In the genomic region with DNA sequence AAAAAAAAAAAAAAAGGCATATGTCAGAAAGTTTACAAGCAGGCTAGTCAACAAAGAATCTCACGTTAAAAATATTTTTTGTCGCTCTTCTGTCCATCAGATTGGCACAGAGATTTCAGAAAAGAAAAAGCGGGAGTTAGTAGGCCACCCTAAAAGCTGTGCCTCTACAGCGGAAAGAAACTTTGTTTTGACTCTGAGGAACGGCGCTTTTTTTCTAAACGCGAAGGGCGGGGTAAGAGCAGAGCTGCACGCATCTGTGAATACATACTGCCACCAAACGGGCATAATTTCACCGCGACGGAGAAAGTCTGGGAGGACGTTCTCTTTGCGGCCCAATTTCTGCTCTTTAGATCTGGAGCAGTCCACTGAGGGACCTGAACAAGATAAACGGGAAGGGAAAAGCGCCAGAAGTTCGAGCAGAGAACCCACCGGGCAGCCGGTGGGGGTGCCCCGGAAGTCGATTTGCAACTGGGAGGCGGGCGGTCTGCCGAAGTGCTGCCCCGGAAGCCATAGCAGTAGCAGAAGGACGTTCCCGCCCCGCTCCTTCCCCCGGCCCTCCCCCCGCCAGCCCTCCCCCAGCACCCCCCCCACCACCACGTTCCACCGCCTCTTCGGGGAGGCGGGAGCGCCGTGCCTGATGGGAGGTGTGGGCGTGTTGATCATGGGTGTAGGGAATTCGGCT, we compare ENCODE assay signal across 7 cellular contexts. TPM values are rescaled to one million over a fixed set of nuclear protein-coding genes. Genes with fewer than 3 reads are reported as not detected.
DNase-seq lines count a peak whose midpoint lies in the region; ATAC-seq and TF ChIP-seq lines count a peak whose summit lies in the region.
"Not testable (repeated sequence)": the region's sequence is repeated elsewhere in the genome, so short reads cannot be mapped to it uniquely, and the experiment has no call there.

No MANE protein-coding gene starts in this region.

- not testable (repeated sequence) for H3K9me3 Mint-ChIP-seq in activated CD8-positive, alpha-beta T cell treated with anti-CD3 and anti-CD28 coated beads, Interleukin-2, amount 10 ng/mL, durations not matched to agents 7 days and 5 days (ENCODE audit: insufficient read depth); natural killer cell

- peak overlapping the region; percentile 73 for H3K4me3 Mint-ChIP-seq in activated CD8-positive, alpha-beta T cell treated with anti-CD3 and anti-CD28 coated beads, Interleukin-2, amount 10 ng/mL, durations not matched to agents 7 days and 5 days
- peak overlapping the region; percentile 75 for H3K4me3 Mint-ChIP-seq in natural killer cell

- not testable (repeated sequence) for H3K27me3 Mint-ChIP-seq in activated CD8-positive, alpha-beta T cell treated with anti-CD3 and anti-CD28 coated beads, Interleukin-2, amount 10 ng/mL, durations not matched to agents 7 days and 5 days (ENCODE audit: low read depth); natural killer cell (ENCODE audit: low read depth in 2 of 2)

- DNase-seq in LNCaP clone FGC (ENCODE audit: low read depth); activated CD8-positive, alpha-beta T cell treated with anti-CD3 and anti-CD28 coated beads, Interleukin-2, amount 10 ng/mL, durations not matched to agents 7 days and 5 days; epithelial cell of prostate (ENCODE audit: low read depth, low spot score); natural killer cell: not testable (repeated sequence)

- peak; percentile 54 for ATAC-seq in GM18867 (IDR thresholded peaks at IDR 0.05; ENCODE audit: unreplicated experiment)
- peak; percentile 46 for ATAC-seq in GM21619 (IDR thresholded peaks at IDR 0.05; ENCODE audit: unreplicated experiment)
- ATAC-seq in HG03064 (IDR thresholded peaks at IDR 0.05; ENCODE audit: low read depth, unreplicated experiment), result peak; percentile 45
- peak; percentile 62 for ATAC-seq in activated CD8-positive, alpha-beta T cell treated with anti-CD3 and anti-CD28 coated beads, Interleukin-2, amount 10 ng/mL, durations not matched to agents 7 days and 5 days
- peak; percentile 58 to 80 (median 71) for ATAC-seq in natural killer cell

- H3K36me3 Mint-ChIP-seq in activated CD8-positive, alpha-beta T cell treated with anti-CD3 and anti-CD28 coated beads, Interleukin-2, amount 10 ng/mL, durations not matched to agents 7 days and 5 days (ENCODE audit: low read depth); natural killer cell: not testable (repeated sequence)

- TF ChIP-seq CTCF in LNCaP clone FGC (IDR thresholded peaks at IDR 0.05; ENCODE audit: control insufficient read depth, extremely low read depth, insufficient read depth); natural killer cell (IDR thresholded peaks at IDR 0.05): not testable (repeated sequence)

- POLR2A ChIA-PET in activated CD8-positive, alpha-beta T cell treated with anti-CD3 and anti-CD28 coated beads, Interleukin-2, amount 10 ng/mL, durations not matched to agents 7 days and 5 days (lab: Charles Lee), result interaction anchor here (1.0 to 2.0 kb wide), 2 partner anchors 23 to 25 kb away, joined by 3 to 6 read pairs; a partner anchor contains a TSS

- peaks cover 22% of the 10 kb centered on the region for H3K4me1 Mint-ChIP-seq in activated CD8-positive, alpha-beta T cell treated with anti-CD3 and anti-CD28 coated beads, Interleukin-2, amount 10 ng/mL, durations not matched to agents 7 days and 5 days (ENCODE audit: low read depth)
- H3K4me1 Mint-ChIP-seq in natural killer cell, result peaks cover 11 to 15% of the 10 kb centered on the region in 2 donors

- H3K27ac ChIP-seq in epithelial cell of prostate, result peak overlapping the region; percentile 78

- intact Hi-C loops in natural killer cell (cut with micrococcal nuclease), result not testable (repeated sequence)

- H3K27ac Mint-ChIP-seq in activated CD8-positive, alpha-beta T cell treated with anti-CD3 and anti-CD28 coated beads, Interleukin-2, amount 10 ng/mL, durations not matched to agents 7 days and 5 days, result peak overlapping the region; percentile 98
- H3K27ac Mint-ChIP-seq in natural killer cell, result peak overlapping the region; percentile 89 to 93

- CTCF ChIA-PET in activated CD8-positive, alpha-beta T cell treated with anti-CD3 and anti-CD28 coated beads, Interleukin-2, amount 10 ng/mL, durations not matched to agents 7 days and 5 days (lab: Charles Lee), result interaction anchor here (2.2 kb wide), 1 partner anchor 104 kb away, joined by 7 read pairs; no protein-coding TSS in a partner anchor

- peak overlapping the region; percentile 29; the same call in 1 of the 2 replicates for H3K4me3 ChIP-seq in LNCaP clone FGC (ENCODE audit: low read depth, low read length)

RNA-seq across cellular contexts. Expression of a gene that starts 23.6 kb away (rescaled TPM):
- 10 to 100 TPM; 25.1 to 28.3 TPM for total RNA-seq in activated CD8-positive, alpha-beta T cell treated with anti-CD3 and anti-CD28 coated beads, Interleukin-2, amount 10 ng/mL, durations not matched to agents 7 days and 5 days
- 10 to 100 TPM; 19.1 to 22.6 (median 19.6) TPM for total RNA-seq in natural killer cell
